In the genomic region with DNA sequence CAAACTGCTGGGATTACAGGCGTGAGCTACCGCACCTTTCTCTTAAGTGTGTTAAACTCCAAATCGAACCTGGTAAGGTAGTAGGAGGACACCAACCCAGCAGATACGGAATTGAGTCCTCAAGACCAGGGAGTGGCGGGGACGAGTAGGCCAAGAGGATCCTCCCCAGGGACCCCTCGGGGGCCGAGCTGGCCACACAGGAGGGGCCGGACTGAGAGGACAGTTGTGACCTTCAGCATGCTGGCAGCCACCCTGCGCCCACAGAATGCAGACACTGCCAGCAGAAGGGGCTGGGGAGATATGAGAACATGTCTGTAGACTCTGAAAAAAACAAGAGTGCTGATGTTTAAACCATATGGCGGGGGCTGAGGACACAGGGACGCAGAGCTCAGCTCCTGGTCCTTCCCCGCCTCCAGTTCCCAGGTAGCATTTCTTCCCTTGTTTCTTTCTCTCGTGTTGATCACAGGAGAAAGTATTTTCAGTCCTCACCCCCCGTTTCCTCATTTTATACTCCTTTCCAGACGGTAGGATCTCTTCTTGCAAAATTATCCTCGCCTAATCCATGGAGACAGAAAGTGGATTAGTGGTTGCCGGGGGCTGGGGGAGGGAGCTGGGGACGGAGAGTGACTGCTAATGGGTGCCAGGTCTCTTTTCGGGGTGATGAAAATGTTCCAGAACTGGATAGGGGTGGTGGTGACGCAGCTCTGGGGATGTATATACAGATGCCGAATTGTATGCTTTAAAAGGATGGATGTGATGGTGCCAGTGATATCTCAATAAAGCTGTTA, we compare ENCODE assay signal across 34 cellular contexts. TPM values are rescaled to one million over a fixed set of nuclear protein-coding genes. Genes with fewer than 3 reads are reported as not detected.
"Had no signal": no experiment of that assay in that cellular context is flagged by ENCODE, and none has a peak within 500 bp of the region (broad histone marks: within the 10 kb centered on the region; RNA-seq: fewer than 3 reads in every experiment).

No MANE protein-coding gene starts in this region.

- H3K9me3 Mint-ChIP-seq: activated naive CD4-positive, alpha-beta T cell treated with anti-CD3 and anti-CD28 coated beads for 36 hours; activated naive CD8-positive, alpha-beta T cell treated with anti-CD3 and anti-CD28 coated beads for 36 hours; activated T-cell treated with anti-CD3 and anti-CD28 coated beads, Interleukin-2, amount 50 U/mL, for 72 hours; neural crest cell; WTC11 had no signal

- H3K27ac ChIP-seq: adrenal gland, body of pancreas, cardiac muscle cell, coronary artery, dorsolateral prefrontal cortex, gastrocnemius medialis, lower lobe of right lung, right atrium auricular region, stomach, thyroid gland, upper lobe of right lung had no signal

- DNase-seq: activated CD4-positive, alpha-beta T cell treated with anti-CD3 and anti-CD28 coated beads for 1 hour; activated CD8-positive, alpha-beta memory T cell treated with anti-CD3 and anti-CD28 coated beads, Interleukin-2, amount 10 ng/mL, durations not matched to agents 7 days and 5 days; activated CD8-positive, alpha-beta T cell treated with anti-CD3 and anti-CD28 coated beads, Interleukin-2, amount 10 ng/mL, durations not matched to agents 7 days and 5 days; activated naive CD4-positive, alpha-beta T cell treated with anti-CD3 and anti-CD28 coated beads for 36 hours; activated naive CD8-positive, alpha-beta T cell treated with anti-CD3 and anti-CD28 coated beads for 36 hours; activated T-cell treated with anti-CD3 and anti-CD28 coated beads, Interleukin-2, amount 50 U/mL, for 72 hours; adrenal gland; aorta; body of pancreas; cerebellar nuclear complex; dorsolateral prefrontal cortex; effector memory CD4-positive, alpha-beta T cell; erythroblast; gastrocnemius medialis; hypothalamus; kidney glomerular epithelial cell; lower lobe of right lung; mesenchymal stem cell; naive thymus-derived CD8-positive, alpha-beta T cell; occipital lobe; stimulated activated CD4-positive, alpha-beta T cell treated with anti-CD3 and anti-CD28 coated beads, Interleukin-15, amount 100 ng/mL, for 24 hours; stimulated activated CD4-positive, alpha-beta T cell treated with anti-CD3 and anti-CD28 coated beads, Interleukin-2, amount 100 ng/mL, for 24 hours; stimulated activated naive B cell treated with anti-CD40 and anti-IgM and Interleukin-4, amounts not matched to agents 10 μg/mL and 1 μg/mL and 100 μg/mL, for 72 hours; stomach; T-helper 2 cell; thyroid gland; upper lobe of right lung had no signal

- H3K9me3 ChIP-seq: adrenal gland, body of pancreas, gastrocnemius medialis, lower lobe of right lung, right atrium auricular region, stomach, thyroid gland, upper lobe of right lung had no signal

- ATAC-seq: activated CD8-positive, alpha-beta memory T cell treated with anti-CD3 and anti-CD28 coated beads, Interleukin-2, amount 10 ng/mL, durations not matched to agents 7 days and 5 days; activated CD8-positive, alpha-beta T cell treated with anti-CD3 and anti-CD28 coated beads, Interleukin-2, amount 10 ng/mL, durations not matched to agents 7 days and 5 days; activated T-cell treated with anti-CD3 and anti-CD28 coated beads, Interleukin-2, amount 50 U/mL, for 72 hours; body of pancreas; gastrocnemius medialis; left lobe of liver; lower lobe of right lung; naive thymus-derived CD8-positive, alpha-beta T cell; stimulated activated naive B cell treated with anti-CD40 and anti-IgM and Interleukin-4, amounts not matched to agents 10 μg/mL and 1 μg/mL and 100 μg/mL, for 72 hours; upper lobe of right lung; WTC11 had no signal

- H3K4me3 ChIP-seq: adrenal gland, body of pancreas, cardiac muscle cell, coronary artery, dorsolateral prefrontal cortex, gastrocnemius medialis, lower lobe of right lung, right atrium auricular region, stomach, thyroid gland, upper lobe of right lung had no signal

- H3K4me3 Mint-ChIP-seq: activated CD8-positive, alpha-beta memory T cell treated with anti-CD3 and anti-CD28 coated beads, Interleukin-2, amount 10 ng/mL, durations not matched to agents 7 days and 5 days; activated CD8-positive, alpha-beta T cell treated with anti-CD3 and anti-CD28 coated beads, Interleukin-2, amount 10 ng/mL, durations not matched to agents 7 days and 5 days; activated naive CD4-positive, alpha-beta T cell treated with anti-CD3 and anti-CD28 coated beads for 36 hours; activated naive CD8-positive, alpha-beta T cell treated with anti-CD3 and anti-CD28 coated beads for 36 hours; activated T-cell treated with anti-CD3 and anti-CD28 coated beads, Interleukin-2, amount 50 U/mL, for 72 hours; naive thymus-derived CD8-positive, alpha-beta T cell; neural crest cell; stimulated activated naive B cell treated with anti-CD40 and anti-IgM and Interleukin-4, amounts not matched to agents 10 μg/mL and 1 μg/mL and 100 μg/mL, for 72 hours; WTC11 had no signal

- H3K36me3 ChIP-seq: adrenal gland, cardiac muscle cell, gastrocnemius medialis, lower lobe of right lung, right atrium auricular region, stomach, thyroid gland, upper lobe of right lung had no signal

- H3K4me1 ChIP-seq: adrenal gland, lower lobe of right lung, thyroid gland had no signal

- H3K27ac Mint-ChIP-seq: activated CD8-positive, alpha-beta memory T cell treated with anti-CD3 and anti-CD28 coated beads, Interleukin-2, amount 10 ng/mL, durations not matched to agents 7 days and 5 days; activated CD8-positive, alpha-beta T cell treated with anti-CD3 and anti-CD28 coated beads, Interleukin-2, amount 10 ng/mL, durations not matched to agents 7 days and 5 days; activated naive CD4-positive, alpha-beta T cell treated with anti-CD3 and anti-CD28 coated beads for 36 hours; activated naive CD8-positive, alpha-beta T cell treated with anti-CD3 and anti-CD28 coated beads for 36 hours; activated T-cell treated with anti-CD3 and anti-CD28 coated beads, Interleukin-2, amount 50 U/mL, for 72 hours; naive thymus-derived CD8-positive, alpha-beta T cell; stimulated activated naive B cell treated with anti-CD40 and anti-IgM and Interleukin-4, amounts not matched to agents 10 μg/mL and 1 μg/mL and 100 μg/mL, for 72 hours; WTC11 had no signal

- H3K4me1 Mint-ChIP-seq: activated CD8-positive, alpha-beta memory T cell treated with anti-CD3 and anti-CD28 coated beads, Interleukin-2, amount 10 ng/mL, durations not matched to agents 7 days and 5 days had no signal

RNA-seq across cellular contexts. Expression of a gene that starts 11.5 kb away (rescaled TPM):
- total RNA-seq: activated CD8-positive, alpha-beta memory T cell treated with anti-CD3 and anti-CD28 coated beads, Interleukin-2, amount 10 ng/mL, durations not matched to agents 7 days and 5 days; activated CD8-positive, alpha-beta T cell treated with anti-CD3 and anti-CD28 coated beads, Interleukin-2, amount 10 ng/mL, durations not matched to agents 7 days and 5 days; activated naive CD4-positive, alpha-beta T cell treated with anti-CD3 and anti-CD28 coated beads for 36 hours; activated naive CD8-positive, alpha-beta T cell treated with anti-CD3 and anti-CD28 coated beads for 36 hours; activated T-cell treated with anti-CD3 and anti-CD28 coated beads, Interleukin-2, amount 50 U/mL, for 72 hours; adrenal gland; aorta; body of pancreas; dorsolateral prefrontal cortex; gastrocnemius medialis; left lobe of liver; lower lobe of right lung; naive thymus-derived CD8-positive, alpha-beta T cell; occipital lobe; pulmonary artery endothelial cell; right atrium auricular region; stomach; thyroid gland; upper lobe of right lung; WTC11 had no signal
- polyA plus RNA-seq: adrenal gland; aorta; naive thymus-derived CD8-positive, alpha-beta T cell; stomach had no signal
